In genomic region chr4:56976283-56976877, GRCh38 we compare ENCODE assay signal across 8 cellular contexts. TPM values are rescaled to one million over a fixed set of nuclear protein-coding genes. Genes with fewer than 3 reads are reported as not detected.
DNase-seq lines count a peak whose midpoint lies in the region; ATAC-seq and TF ChIP-seq lines count a peak whose summit lies in the region.

No MANE protein-coding gene starts in this region.

- no peaks in the 10 kb centered on the region for H3K9me3 ChIP-seq in WERI-Rb-1 (ENCODE audit: severe bottlenecking)
- peaks cover 0 to 12% (median 0%) of the 10 kb centered on the region in 3 donors for H3K9me3 ChIP-seq in gastroesophageal sphincter

- H3K36me3 ChIP-seq in WERI-Rb-1 (peaks cover 53% of the 10 kb centered on the region), gastroesophageal sphincter (peaks cover 0 to 35% of the 10 kb centered on the region in 2 donors), rectal smooth muscle tissue (ENCODE audit: control insufficient read depth, insufficient read depth, low read length) (peaks cover 24% of the 10 kb centered on the region)

- H3K4me1 ChIP-seq in gastroesophageal sphincter (peaks cover 0 to 50% (median 25%) of the 10 kb centered on the region in 3 donors), rectal smooth muscle tissue (ENCODE audit: control insufficient read depth, insufficient read depth, low read length) (peaks cover 11% of the 10 kb centered on the region)

- no peak for ATAC-seq in gastroesophageal sphincter
- no peak for ATAC-seq in GM21367 (IDR thresholded peaks at IDR 0.05; ENCODE audit: unreplicated experiment)

- H3K27ac ChIP-seq in WERI-Rb-1 (peak overlapping the region; percentile 91; the same call in 1 of the 2 replicates), gastroesophageal sphincter (peak overlapping the region in 3 of 4 donors; percentile 87 to 91 (median 88)), rectal smooth muscle tissue (ENCODE audit: low read depth, low read length) (no peak overlapping the region)

- no peak for TF ChIP-seq CTCF in WERI-Rb-1 (IDR thresholded peaks at IDR 0.05; ENCODE audit: low read depth, low read length)
- no peak for TF ChIP-seq CTCF in gastroesophageal sphincter (IDR thresholded peaks at IDR 0.05)

- no peak for TF ChIP-seq POLR2A in gastroesophageal sphincter (IDR thresholded peaks at IDR 0.05)

- H3K27me3 ChIP-seq in WERI-Rb-1 (ENCODE audit: insufficient read depth, low read depth, severe bottlenecking): no peaks in the 10 kb centered on the region
- no peaks in the 10 kb centered on the region for H3K27me3 ChIP-seq in gastroesophageal sphincter
- no peaks in the 10 kb centered on the region for H3K27me3 ChIP-seq in rectal smooth muscle tissue (ENCODE audit: control insufficient read depth, insufficient read depth, low read length)

- WGBS in gastroesophageal sphincter (ENCODE audit: low coverage in 1 of 2), 2 donors: 7% methylated on average over 18 of the region's 36 CpGs; no CpG with 5 or more reads in 1 of the 2 donors

- H3K4me3 ChIP-seq in WERI-Rb-1 (ENCODE audit: low read depth, low read length): peak overlapping the region; percentile 97
- H3K4me3 ChIP-seq in gastroesophageal sphincter: peak overlapping the region; percentile 73 to 93
- peak overlapping the region; percentile 99 for H3K4me3 ChIP-seq in rectal smooth muscle tissue (ENCODE audit: low read length)

- no peak for TF ChIP-seq EP300 in gastroesophageal sphincter (IDR thresholded peaks at IDR 0.05)

- peak; percentile 13 to 21 for DNase-seq in stimulated activated CD4-positive, alpha-beta T cell treated with anti-CD3 and anti-CD28 coated beads, Interleukin-2, amount 100 ng/mL, for 24 hours
- DNase-seq in stimulated activated CD4-positive, alpha-beta T cell treated with anti-CD3 and anti-CD28 coated beads, Interleukin-2, amount 100 ng/mL, for 48 hours: no peak
- DNase-seq in WERI-Rb-1 (peak; percentile 14), cerebellum (ENCODE audit: low spot score) (no peak), islet precursor cell (no peak)

- peak overlapping the region; percentile 61 for H3K9ac ChIP-seq in rectal smooth muscle tissue (ENCODE audit: low read length)

RNA-seq across cellular contexts. Expression of gene NOA1, which starts 1.0 kb away (rescaled TPM):
- total RNA-seq in gastroesophageal sphincter (10 to 100 TPM; 15.3 to 25.8 (median 21.0) TPM), cerebellum (12.6 TPM)

RNA-seq across cellular contexts. Expression of gene POLR2B, which starts 2.3 kb away (rescaled TPM):
- 100 to 1,000 TPM in 2 of 4 donors, 10 to 100 TPM in 2; 82.4 to 128 (median 110) TPM for total RNA-seq in gastroesophageal sphincter
- 118 TPM for total RNA-seq in cerebellum

Comparison
In these comparisons a context has a peak if more than half of its experiments do, and no peak if none do; other contexts are left out.
1. DNase-seq: peak in stimulated activated CD4-positive, alpha-beta T cell treated with anti-CD3 and anti-CD28 coated beads, Interleukin-2, amount 100 ng/mL, for 24 hours (2 of 2) and WERI-Rb-1 (single experiment); none in stimulated activated CD4-positive, alpha-beta T cell treated with anti-CD3 and anti-CD28 coated beads, Interleukin-2, amount 100 ng/mL, for 48 hours (0 of 2), cerebellum (single experiment) and islet precursor cell (single experiment).
2. Peak in every context shown above with its lines, with median percentiles within 50 percentile points of each other: H3K4me3 ChIP-seq.